8 cellular contexts compared by ENCODE assay signal in the genomic region with DNA sequence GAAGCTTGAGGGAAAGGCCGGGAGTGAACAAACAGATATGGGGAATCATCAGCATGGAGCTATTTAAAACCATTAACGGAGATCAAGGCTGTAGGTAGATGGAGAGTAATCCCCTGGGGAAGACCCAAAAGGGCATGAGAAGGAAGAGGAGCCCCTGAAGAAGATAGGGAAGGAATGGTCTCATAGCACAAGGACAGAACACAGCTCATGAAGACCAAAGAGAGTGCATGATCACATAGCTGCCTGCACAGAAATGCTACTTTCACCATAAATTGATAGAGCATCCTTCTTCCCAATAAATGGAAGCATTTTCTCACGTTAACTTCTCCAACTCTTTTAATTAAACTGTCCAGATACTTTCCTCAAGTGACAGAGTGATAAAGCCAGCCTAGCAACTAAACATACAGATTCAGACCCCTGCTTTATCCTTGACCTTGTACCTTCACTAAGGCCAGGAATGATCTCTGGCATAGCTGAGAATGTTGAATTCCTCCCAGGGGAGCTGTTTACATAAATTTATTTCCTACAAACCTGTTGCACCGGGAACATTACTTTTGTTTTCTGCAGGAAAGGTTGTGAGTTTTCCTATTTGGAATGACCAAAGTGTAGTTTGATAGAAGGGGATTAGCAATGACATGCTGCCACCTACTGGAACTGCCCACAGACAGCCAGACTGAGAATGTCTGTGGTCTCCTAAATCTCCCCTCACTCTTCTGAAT.
DNase-seq lines count a peak whose midpoint lies in the region; ATAC-seq, FAIRE-seq and TF ChIP-seq lines count a peak whose summit lies in the region.

No MANE protein-coding gene starts in this region.

- no peak overlapping the region for H3K4me3 ChIP-seq in SJCRH30
- no peak overlapping the region for H3K4me3 ChIP-seq in retinal pigment epithelial cell (ENCODE audit: low read length)

- ATAC-seq in HG03196 (IDR thresholded peaks at IDR 0.05; ENCODE audit: unreplicated experiment) (no peak), GM21786 (IDR thresholded peaks at IDR 0.05; ENCODE audit: unreplicated experiment) (no peak), HG03095 (IDR thresholded peaks at IDR 0.05; ENCODE audit: unreplicated experiment) (no peak)

- H3K27ac Mint-ChIP-seq in Calu3 (ENCODE audit: unreplicated experiment), result no peak overlapping the region

- CTCF ChIA-PET in Calu3 (lab: Charles Lee), result interaction anchor here (0.6 to 0.7 kb wide), 2 partner anchors 115 to 263 kb away, joined by 3 read pairs; no protein-coding TSS in a partner anchor

- H3K36me3 Mint-ChIP-seq in Calu3 (ENCODE audit: insufficient read depth, unreplicated experiment), result no peaks in the 10 kb centered on the region

- H3K27ac ChIP-seq in SJCRH30, result no peak overlapping the region

- H3K4me1 Mint-ChIP-seq in Calu3 (ENCODE audit: low read depth, unreplicated experiment), result peaks cover 8% of the 10 kb centered on the region

- no peaks in the 10 kb centered on the region for H3K27me3 Mint-ChIP-seq in Calu3 (ENCODE audit: unreplicated experiment)

- DNase-seq in Calu3 (peak; percentile 42), HT1080 (ENCODE audit: low read depth) (peak; percentile 37), SJCRH30 (peak; percentile 35 to 72), frontal cortex (ENCODE audit: low spot score in 2 of 2) (peak; percentile 1 to 41), retinal pigment epithelial cell (ENCODE audit: low read depth) (no peak)

- no peak overlapping the region for H3K4me3 Mint-ChIP-seq in Calu3 (ENCODE audit: low read depth, unreplicated experiment)

- H3K36me3 ChIP-seq in SJCRH30, result no peaks in the 10 kb centered on the region

- intact Hi-C loops in Calu3 (cut with micrococcal nuclease; ENCODE audit: unreplicated experiment), result loop anchor here (10.0 kb wide), 1 partner anchor 408 kb away; no protein-coding TSS in a partner anchor

- no peaks in the 10 kb centered on the region for H3K9me3 ChIP-seq in SJCRH30 (replicated peaks)

- H3K9me3 Mint-ChIP-seq in Calu3 (ENCODE audit: low read depth, unreplicated experiment), result no peaks in the 10 kb centered on the region

- no peaks in the 10 kb centered on the region for H3K4me1 ChIP-seq in SJCRH30

- no peaks in the 10 kb centered on the region for H3K27me3 ChIP-seq in SJCRH30

- peak; percentile 51 for TF ChIP-seq CTCF in Calu3 (IDR thresholded peaks at IDR 0.05; ENCODE audit: unreplicated experiment)
- TF ChIP-seq CTCF in retinal pigment epithelial cell (conservative IDR thresholded peaks at IDR 0.05; ENCODE audit: low read depth, low read length), result peak; percentile 83

- no peak for FAIRE-seq in frontal cortex (lab: Jason Lieb, UNC)

- BruUV-seq in Calu3 (replicated peaks; lab: Mats Ljungman, UMichigan), result no TSS peak
